Comparison of ENCODE assay signal across 7 cellular contexts in genomic region chr16:86576591-86577313, GRCh38. TPM values are rescaled to one million over a fixed set of nuclear protein-coding genes. Genes with fewer than 3 reads are reported as not detected.
DNase-seq lines count a peak whose midpoint lies in the region; ATAC-seq, FAIRE-seq and TF ChIP-seq lines count a peak whose summit lies in the region.

No MANE protein-coding gene starts in this region.

- POLR2A ChIA-PET in HEK293 (lab: Yijun Ruan, JAX), result interaction anchor here (0.6 to 1.1 kb wide), 4 partner anchors 19 to 353 kb away, joined by 4 to 9 read pairs (median 4); no protein-coding TSS in a partner anchor
- POLR2A ChIA-PET in WTC11 (lab: Charles Lee), result interaction anchor here (0.8 kb wide), 1 partner anchor 127 kb away, joined by 3 read pairs; no protein-coding TSS in a partner anchor

- no peak for FAIRE-seq in small intestine (lab: Jason Lieb, UNC)

- H3K9me3 ChIP-seq in HEK293 (ENCODE audit: control insufficient read depth, insufficient read depth, low read depth, low read length), result no peaks in the 10 kb centered on the region
- H3K9me3 ChIP-seq in small intestine (ENCODE audit: control insufficient read depth, low read depth), result no peaks in the 10 kb centered on the region

- no peaks in the 10 kb centered on the region for H3K9me3 Mint-ChIP-seq in WTC11

- H3K27ac ChIP-seq in HEK293 (ENCODE audit: extremely low read depth, low read depth, low read length) (peak overlapping the region; percentile 41; the same call in 1 of the 2 replicates), small intestine (ENCODE audit: low read depth in 1 of 2, low read length in 1 of 2) (peak overlapping the region; percentile 16 to 70)

- H3K36me3 Mint-ChIP-seq in WTC11, result no peaks in the 10 kb centered on the region

- TF ChIP-seq CTCF in HEK293 (tag by site-specific recombination; IDR thresholded peaks at IDR 0.05) (no peak), WTC11 (IDR thresholded peaks at IDR 0.05) (no peak)

- peaks cover 14 to 23% of the 10 kb centered on the region in 2 donors for H3K27me3 ChIP-seq in small intestine (ENCODE audit: control insufficient read depth in 2 of 2, insufficient read depth in 2 of 2, low read length in 2 of 2)

- 7 to 13% (median 7%) methylated on average over 32 to 33 of the region's 33 CpGs for WGBS in small intestine, 3 donors

- peak overlapping the region; percentile 89 for H3K4me3 Mint-ChIP-seq in WTC11

- no peak overlapping the region for H3K27ac Mint-ChIP-seq in WTC11

- H3K4me1 ChIP-seq in HEK293 (ENCODE audit: control insufficient read depth, insufficient read depth, low read length), result peaks cover 3% of the 10 kb centered on the region; the same call in 1 of the 2 replicates
- no peaks in the 10 kb centered on the region for H3K4me1 ChIP-seq in small intestine (ENCODE audit: control insufficient read depth in 2 of 2, insufficient read depth in 1 of 2, low read depth in 1 of 2, low read length in 1 of 2)

- ATAC-seq in WTC11 (peak; percentile 4; the same call in 1 of the 2 replicates), left ventricle myocardium superior (peak; percentile 10)

- intact Hi-C loops in left ventricle myocardium superior (cut with micrococcal nuclease) (loop anchor here (10.0 kb wide), 1 partner anchor 178 kb away; no protein-coding TSS in a partner anchor), posterior cingulate gyrus (cut with DNase I) (no loop called here)

- H3K4me3 ChIP-seq in HEK293 (ENCODE audit: low read depth, low read length) (peak overlapping the region; percentile 37), small intestine (ENCODE audit: low read depth in 1 of 2, low read length in 2 of 2) (peak overlapping the region in 1 of 2 donors; percentile 41)

- peaks cover 98% of the 10 kb centered on the region for H3K27me3 Mint-ChIP-seq in WTC11 (ENCODE audit: low read depth)

- peaks cover 60% of the 10 kb centered on the region for H3K4me1 Mint-ChIP-seq in WTC11

- peak; percentile 31 for DNase-seq in WTC11 (ENCODE audit: low spot score)
- DNase-seq in left ventricle myocardium superior, result peak; percentile 47
- no peak for DNase-seq in small intestine
- DNase-seq in NCI-H2227 treated with DMSO at 0.1 percent for 48 hours (lab: John Stamatoyannopoulos, UW), result no peak
- DNase-seq in posterior cingulate gyrus, result no peak
- no peak for DNase-seq in NCI-H1694 treated with DMSO at 0.1 percent for 48 hours (lab: John Stamatoyannopoulos, UW)

- CTCF ChIA-PET in HEK293 (lab: Yijun Ruan, JAX) (interaction anchor here (0.5 to 2.1 kb wide), 5 partner anchors 12 to 929 kb away, joined by 3 to 8 read pairs (median 4); no protein-coding TSS in a partner anchor), WTC11 (lab: Charles Lee) (interaction anchor here (0.7 to 2.4 kb wide), 12 partner anchors 13 to 735 kb away, joined by 3 to 22 read pairs (median 4); no protein-coding TSS in a partner anchor)

- H3K36me3 ChIP-seq in HEK293 (ENCODE audit: control insufficient read depth in 2 of 2, insufficient read depth in 1 of 2, low read length in 2 of 2) (no peaks in the 10 kb centered on the region), small intestine (ENCODE audit: control insufficient read depth in 2 of 2, insufficient read depth in 2 of 2, low read length in 2 of 2) (no peaks in the 10 kb centered on the region)

TF ChIP-seq in HEK293, 187 proteins besides CTCF, POLR2A, EP300 and RAD21 (continues in another document):
- TF ChIP-seq SP3 (tag by site-specific recombination; IDR thresholded peaks at IDR 0.05) (no peak), ZNF785 (tag by site-specific recombination; IDR thresholded peaks at IDR 0.05) (no peak), ZNF76 (tag by site-specific recombination; IDR thresholded peaks at IDR 0.05; ENCODE audit: borderline replicate concordance, low read depth) (no peak), ZNF560 (tag by site-specific recombination; IDR thresholded peaks at IDR 0.05; ENCODE audit: borderline replicate concordance) (no peak), EGR2 (tag by site-specific recombination; IDR thresholded peaks at IDR 0.05; ENCODE audit: low read depth) (peak; percentile 97), KLF1 (tag by site-specific recombination; IDR thresholded peaks at IDR 0.05) (0 out of 2 replicates have a peak, but pooled peaks have one; percentile 36), ZNF169 (tag by site-specific recombination; IDR thresholded peaks at IDR 0.05) (no peak), TSHZ1 (tag by site-specific recombination; IDR thresholded peaks at IDR 0.05; ENCODE audit: borderline replicate concordance) (no peak)

TF ChIP-seq in WTC11, 78 proteins besides CTCF, POLR2A, EP300 and RAD21:
- TF ChIP-seq JUN (CRISPR knock-in tag; IDR thresholded peaks at IDR 0.05), result no peak
- TF ChIP-seq, protein P1, sequence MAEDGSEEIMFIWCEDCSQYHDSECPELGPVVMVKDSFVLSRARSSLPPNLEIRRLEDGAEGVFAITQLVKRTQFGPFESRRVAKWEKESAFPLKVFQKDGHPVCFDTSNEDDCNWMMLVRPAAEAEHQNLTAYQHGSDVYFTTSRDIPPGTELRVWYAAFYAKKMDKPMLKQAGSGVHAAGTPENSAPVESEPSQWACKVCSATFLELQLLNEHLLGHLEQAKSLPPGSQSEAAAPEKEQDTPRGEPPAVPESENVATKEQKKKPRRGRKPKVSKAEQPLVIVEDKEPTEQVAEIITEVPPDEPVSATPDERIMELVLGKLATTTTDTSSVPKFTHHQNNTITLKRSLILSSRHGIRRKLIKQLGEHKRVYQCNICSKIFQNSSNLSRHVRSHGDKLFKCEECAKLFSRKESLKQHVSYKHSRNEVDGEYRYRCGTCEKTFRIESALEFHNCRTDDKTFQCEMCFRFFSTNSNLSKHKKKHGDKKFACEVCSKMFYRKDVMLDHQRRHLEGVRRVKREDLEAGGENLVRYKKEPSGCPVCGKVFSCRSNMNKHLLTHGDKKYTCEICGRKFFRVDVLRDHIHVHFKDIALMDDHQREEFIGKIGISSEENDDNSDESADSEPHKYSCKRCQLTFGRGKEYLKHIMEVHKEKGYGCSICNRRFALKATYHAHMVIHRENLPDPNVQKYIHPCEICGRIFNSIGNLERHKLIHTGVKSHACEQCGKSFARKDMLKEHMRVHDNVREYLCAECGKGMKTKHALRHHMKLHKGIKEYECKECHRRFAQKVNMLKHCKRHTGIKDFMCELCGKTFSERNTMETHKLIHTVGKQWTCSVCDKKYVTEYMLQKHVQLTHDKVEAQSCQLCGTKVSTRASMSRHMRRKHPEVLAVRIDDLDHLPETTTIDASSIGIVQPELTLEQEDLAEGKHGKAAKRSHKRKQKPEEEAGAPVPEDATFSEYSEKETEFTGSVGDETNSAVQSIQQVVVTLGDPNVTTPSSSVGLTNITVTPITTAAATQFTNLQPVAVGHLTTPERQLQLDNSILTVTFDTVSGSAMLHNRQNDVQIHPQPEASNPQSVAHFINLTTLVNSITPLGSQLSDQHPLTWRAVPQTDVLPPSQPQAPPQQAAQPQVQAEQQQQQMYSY (CRISPR knock-in tag; IDR thresholded peaks at IDR 0.05), result peak; percentile 80

RNA-seq across cellular contexts. Expression of gene FOXL1, which starts 1.6 kb away (rescaled TPM):
- total RNA-seq in WTC11 (2021) (0.23 to 0.34 TPM (median 0.33 TPM) in 3 replicates), left ventricle myocardium superior (0.32 TPM)
- polyA plus RNA-seq in small intestine, result 1 to 10 TPM in 2 of 3 donors, under 1 TPM in 1; 0.22 to 1.9 (median 1.2) TPM

RNA-seq across cellular contexts. Expression of gene FOXC2, which starts 10.1 kb away (rescaled TPM):
- total RNA-seq in WTC11 (2021) (0.18 to 0.28 TPM (median 0.21 TPM) in 3 replicates), left ventricle myocardium superior (1.9 TPM)
- under 1 TPM in 1 of 3 donors, not detected in 2; 0.97 TPM for polyA plus RNA-seq in small intestine

RNA-seq across cellular contexts. Expression of gene MTHFSD, which starts 21.7 kb away (rescaled TPM):
- total RNA-seq in WTC11 (2021) (14.1 to 15.7 TPM (median 15.3 TPM) in 3 replicates), left ventricle myocardium superior (12.6 TPM)
- polyA plus RNA-seq in small intestine, result 10 to 100 TPM in 1 of 3 donors, 1 to 10 TPM in 2; 7.6 to 19.2 (median 9.8) TPM

Comparison
In these comparisons a context has a peak if more than half of its experiments do, and no peak if none do; other contexts are left out.
1. DNase-seq: peak in WTC11 (single experiment) and left ventricle myocardium superior (single experiment); none in small intestine (single experiment), NCI-H2227 treated with DMSO at 0.1 percent for 48 hours (single experiment), posterior cingulate gyrus (0 of 10) and NCI-H1694 treated with DMSO at 0.1 percent for 48 hours (single experiment).